20 cellular contexts compared by ENCODE assay signal in the genomic region with DNA sequence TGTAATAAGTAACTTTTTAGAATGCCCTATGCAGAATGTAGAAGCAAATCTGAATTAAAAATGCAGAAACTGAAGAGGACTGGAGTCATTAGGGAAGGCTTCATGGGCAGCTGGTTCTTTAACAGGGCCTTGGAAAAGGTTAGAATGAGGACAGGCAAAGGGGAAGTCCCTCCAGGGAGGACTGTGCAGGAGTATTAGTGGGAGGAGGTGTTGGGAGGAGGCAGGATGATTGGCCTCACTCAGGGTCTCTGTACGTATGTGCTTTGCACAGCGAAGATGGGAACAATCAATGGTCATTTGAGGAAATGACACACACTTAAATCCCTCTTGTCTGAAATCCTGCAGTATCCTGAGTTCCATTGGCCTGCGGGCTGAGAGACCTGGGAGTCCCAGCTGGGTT.
DNase-seq lines count a peak whose midpoint lies in the region; ATAC-seq and TF ChIP-seq lines count a peak whose summit lies in the region.
"Had no signal": no experiment of that assay in that cellular context is flagged by ENCODE, and none has a peak within 500 bp of the region (broad histone marks: within the 10 kb centered on the region; RNA-seq: fewer than 3 reads in every experiment).

No MANE protein-coding gene starts in this region.

- H3K36me3 ChIP-seq in Karpas-422 (ENCODE audit: insufficient read depth, low read length) (peaks cover 14% of the 10 kb centered on the region; the same call in 1 of the 2 replicates), SJSA1 (no peaks in the 10 kb centered on the region)
- H3K36me3 ChIP-seq: HAP-1 had no signal

- H4K20me1 ChIP-seq in Karpas-422 (ENCODE audit: insufficient read depth, low read depth, low read length) = no peaks in the 10 kb centered on the region

- ATAC-seq in omental fat pad (ENCODE audit: low FRiP score) = peak; percentile 34
- no peak for ATAC-seq in HG03175 (IDR thresholded peaks at IDR 0.05; ENCODE audit: unreplicated experiment)

- peaks cover 35% of the 10 kb centered on the region for H3K79me2 ChIP-seq in Karpas-422 (ENCODE audit: low read length)

- TF ChIP-seq CTCF in omental fat pad (IDR thresholded peaks at IDR 0.05) = no peak

- H3K27ac ChIP-seq in Karpas-422 (ENCODE audit: low read length) (peak overlapping the region; percentile 95), SJSA1 (peak overlapping the region; percentile 73)

- H3K9me3 ChIP-seq in Karpas-422 (ENCODE audit: low read length) (no peaks in the 10 kb centered on the region), SJSA1 (replicated peaks) (no peaks in the 10 kb centered on the region)
- H3K9me3 ChIP-seq: HAP-1 had no signal

- no peaks in the 10 kb centered on the region for H3K9me2 ChIP-seq in Karpas-422 (replicated peaks; ENCODE audit: insufficient read depth, low read length)

- H3K4me1 ChIP-seq in Karpas-422 (ENCODE audit: low read length) (peaks cover 89% of the 10 kb centered on the region), SJSA1 (replicated peaks) (peaks cover 70% of the 10 kb centered on the region)
- H3K4me1 ChIP-seq: HAP-1 had no signal

- H3K4me2 ChIP-seq in Karpas-422 (ENCODE audit: low read depth, low read length, poor library complexity, severe bottlenecking) = no peak overlapping the region

- H3K9ac ChIP-seq in Karpas-422 (ENCODE audit: low read length) = no peak overlapping the region

- peak; percentile 57 for DNase-seq in Daoy (ENCODE audit: low read depth)
- no peak for DNase-seq in Karpas-422
- peak in 1 of 2 experiments; percentile 27 for DNase-seq in SJSA1 (ENCODE audit: low read depth in 1 of 2, low spot score in 2 of 2)
- DNase-seq in omental fat pad (ENCODE audit: low spot score) = no peak
- no peak for DNase-seq in H4 (ENCODE audit: low spot score)
- no peak for DNase-seq in activated CD4-positive, alpha-beta T cell treated with anti-CD3 and anti-CD28 coated beads for 1 hour
- no peak for DNase-seq in NCI-H446 (lab: John Stamatoyannopoulos, UW)
- DNase-seq: ACHN; C1 segment of cervical spinal cord; CD8-positive, alpha-beta memory T cell; KBM-7; NCI-H1105 treated with DMSO at 0.1 percent for 48 hours; NCI-H1930; NCI-H748 treated with DMSO at 0.1 percent for 48 hours; NK-92 treated with Interleukin-12 subunit alpha and Interleukin-12 subunit beta, amount 100 ng/mL, for 24 hours; RPMI8226; SIG-M5; T-helper 1 cell had no signal

- H3K27me3 ChIP-seq in Karpas-422 (ENCODE audit: low read length) (no peaks in the 10 kb centered on the region), SJSA1 (replicated peaks) (no peaks in the 10 kb centered on the region)

- H2AFZ ChIP-seq in Karpas-422 (ENCODE audit: low read length) = no peak overlapping the region

- H3K4me3 ChIP-seq in Karpas-422 (ENCODE audit: low read length) (no peak overlapping the region), SJSA1 (no peak overlapping the region)
- H3K4me3 ChIP-seq: HAP-1 had no signal
